ENCODE assay signal across 16 cellular contexts in the genomic region with DNA sequence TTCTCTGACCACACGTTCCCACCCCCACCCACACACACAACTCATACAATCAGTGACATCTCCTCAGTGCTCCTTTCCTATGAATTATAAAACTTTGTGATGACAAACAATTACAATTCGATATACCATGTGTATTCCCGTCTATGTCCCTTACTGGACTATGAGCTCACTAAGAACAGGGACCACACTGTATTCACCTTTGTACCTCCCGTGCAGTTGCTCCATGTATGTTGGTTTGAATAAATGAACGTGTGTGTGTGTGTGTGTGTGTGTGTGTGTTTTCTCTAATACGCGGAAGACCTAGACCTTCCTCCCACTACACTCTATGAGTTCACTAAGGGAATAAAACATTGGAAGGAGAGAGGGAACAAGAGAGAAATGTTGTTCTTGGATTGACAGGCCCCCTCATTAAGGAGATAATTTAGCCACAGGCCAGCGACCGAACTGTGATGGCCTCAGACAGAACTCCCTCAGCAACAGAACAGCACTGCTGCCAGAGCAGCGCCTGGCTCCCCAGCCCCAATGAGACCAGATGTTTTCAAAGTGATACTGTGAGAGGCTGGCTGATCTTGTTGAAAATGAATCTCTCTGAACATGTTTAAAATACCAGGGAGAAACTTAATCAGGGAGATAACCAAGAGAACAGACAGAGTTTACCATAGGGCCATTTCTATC. TPM values are rescaled to one million over a fixed set of nuclear protein-coding genes. Genes with fewer than 3 reads are reported as not detected.
A peak's percentile ranks its signal among the peaks of the same experiment; 100 is the strongest.
DNase-seq lines count a peak whose midpoint lies in the region; ATAC-seq and TF ChIP-seq lines count a peak whose summit lies in the region.
"Had no signal": no experiment of that assay in that cellular context is flagged by ENCODE, and none has a peak within 500 bp of the region (broad histone marks: within the 10 kb centered on the region; RNA-seq: fewer than 3 reads in every experiment).

No MANE protein-coding gene starts in this region.

- peaks cover 3% of the 10 kb centered on the region; the same call in 1 of the 2 replicates for H3K9me3 Mint-ChIP-seq in HFFc6
- H3K9me3 Mint-ChIP-seq in activated naive CD4-positive, alpha-beta T cell treated with anti-CD3 and anti-CD28 coated beads, Interleukin-2, amount 50 U/mL, for 72 hours: no peaks in the 10 kb centered on the region
- H3K9me3 Mint-ChIP-seq: activated naive CD8-positive, alpha-beta T cell treated with anti-CD3 and anti-CD28 coated beads, Interleukin-2, amount 10 ng/mL, durations not matched to agents 7 days and 5 days had no signal

- peak; percentile 78 for ATAC-seq in left ventricle myocardium superior
- peak; percentile 92 for ATAC-seq in sciatic nerve
- no peak for ATAC-seq in HG02870 (IDR thresholded peaks at IDR 0.05; ENCODE audit: unreplicated experiment)
- no peak for ATAC-seq in activated naive CD4-positive, alpha-beta T cell treated with anti-CD3 and anti-CD28 coated beads, Interleukin-2, amount 50 U/mL, for 72 hours
- ATAC-seq in GM19023 (IDR thresholded peaks at IDR 0.05; ENCODE audit: unreplicated experiment): no peak
- ATAC-seq: activated CD4-positive, alpha-beta T cell treated with anti-CD3 and anti-CD28 coated beads for 36 hours; mucosa of descending colon; T-helper 17 cell had no signal

- peaks cover 4% of the 10 kb centered on the region for H3K27me3 Mint-ChIP-seq in HFFc6 (ENCODE audit: insufficient read depth)

- no peak for DNase-seq in HFFc6
- peak; percentile 72 for DNase-seq in left ventricle myocardium superior
- DNase-seq in sciatic nerve (ENCODE audit: low spot score): no peak
- DNase-seq in NCI-H1092 treated with DMSO at 0.1 percent for 48 hours (lab: John Stamatoyannopoulos, UW): no peak
- DNase-seq in activated naive CD4-positive, alpha-beta T cell treated with anti-CD3 and anti-CD28 coated beads, Interleukin-2, amount 50 U/mL, for 72 hours (ENCODE audit: low spot score in 2 of 2): no peak
- DNase-seq: activated CD4-positive, alpha-beta T cell treated with anti-CD3 and anti-CD28 coated beads for 36 hours; activated naive CD8-positive, alpha-beta T cell treated with anti-CD3 and anti-CD28 coated beads, Interleukin-2, amount 10 ng/mL, durations not matched to agents 7 days and 5 days; C1 segment of cervical spinal cord; dermis blood vessel endothelial cell; DMS79 treated with DMSO at 0.1 percent for 48 hours; mucosa of descending colon; stimulated activated CD4-positive, alpha-beta T cell treated with anti-CD3 and anti-CD28 coated beads, Interleukin-1b, Interleukin-23, amount 100 ng/mL, for 48 hours; T-helper 17 cell had no signal

- peak overlapping the region; percentile 65 for H3K27ac Mint-ChIP-seq in HFFc6
- no peak overlapping the region for H3K27ac Mint-ChIP-seq in activated naive CD4-positive, alpha-beta T cell treated with anti-CD3 and anti-CD28 coated beads, Interleukin-2, amount 50 U/mL, for 72 hours
- H3K27ac Mint-ChIP-seq: activated CD4-positive, alpha-beta T cell treated with anti-CD3 and anti-CD28 coated beads for 36 hours; activated naive CD8-positive, alpha-beta T cell treated with anti-CD3 and anti-CD28 coated beads, Interleukin-2, amount 10 ng/mL, durations not matched to agents 7 days and 5 days; T-helper 17 cell had no signal

- no peak for TF ChIP-seq CTCF in HFFc6 (IDR thresholded peaks at IDR 0.05)

- peak overlapping the region; percentile 19 for H3K27ac ChIP-seq in angular gyrus (ENCODE audit: low read depth, low read length)

- H3K36me3 Mint-ChIP-seq in HFFc6 (ENCODE audit: low read depth): peaks cover 53% of the 10 kb centered on the region
- no peaks in the 10 kb centered on the region for H3K36me3 Mint-ChIP-seq in activated naive CD4-positive, alpha-beta T cell treated with anti-CD3 and anti-CD28 coated beads, Interleukin-2, amount 50 U/mL, for 72 hours
- H3K36me3 Mint-ChIP-seq: activated naive CD8-positive, alpha-beta T cell treated with anti-CD3 and anti-CD28 coated beads, Interleukin-2, amount 10 ng/mL, durations not matched to agents 7 days and 5 days had no signal

- 0 out of 2 replicates have a peak overlapping the region, but pooled peaks have one; percentile 4 for H3K4me3 Mint-ChIP-seq in HFFc6
- H3K4me3 Mint-ChIP-seq: activated CD4-positive, alpha-beta T cell treated with anti-CD3 and anti-CD28 coated beads for 36 hours; activated naive CD8-positive, alpha-beta T cell treated with anti-CD3 and anti-CD28 coated beads, Interleukin-2, amount 10 ng/mL, durations not matched to agents 7 days and 5 days; T-helper 17 cell had no signal

- intact Hi-C loops in left ventricle myocardium superior (cut with micrococcal nuclease): no loop called here
- intact Hi-C loops in sciatic nerve (cut with DNase I): no loop called here

- peaks cover 80% of the 10 kb centered on the region for H3K4me1 Mint-ChIP-seq in HFFc6 (ENCODE audit: low read depth)

RNA-seq across cellular contexts. Expression of gene BCAR3, which starts 21.7 kb away (rescaled TPM):
- total RNA-seq in HFFc6 (2021; fragmentation: NEBNext Ultra II Directional; extraction: Animal tissue kit (Norgen Biotek cat#: 25700)): 10 to 100 TPM; 24.4 to 55.1 (median 26.2) TPM
- total RNA-seq in left ventricle myocardium superior: 15.2 TPM
- total RNA-seq in sciatic nerve: 35.9 TPM
- under 1 TPM; 0.25 to 0.72 TPM for total RNA-seq in activated naive CD4-positive, alpha-beta T cell treated with anti-CD3 and anti-CD28 coated beads, Interleukin-2, amount 50 U/mL, for 72 hours

Comparison
In these comparisons a context has a peak if more than half of its experiments do, and no peak if none do; other contexts are left out.
1. ATAC-seq: peak in left ventricle myocardium superior (single experiment) and sciatic nerve (single experiment); none in HG02870 (single experiment), activated naive CD4-positive, alpha-beta T cell treated with anti-CD3 and anti-CD28 coated beads, Interleukin-2, amount 50 U/mL, for 72 hours (0 of 2) and GM19023 (single experiment).